Comparison of ENCODE assay signal across 8 cellular contexts in the genomic region with DNA sequence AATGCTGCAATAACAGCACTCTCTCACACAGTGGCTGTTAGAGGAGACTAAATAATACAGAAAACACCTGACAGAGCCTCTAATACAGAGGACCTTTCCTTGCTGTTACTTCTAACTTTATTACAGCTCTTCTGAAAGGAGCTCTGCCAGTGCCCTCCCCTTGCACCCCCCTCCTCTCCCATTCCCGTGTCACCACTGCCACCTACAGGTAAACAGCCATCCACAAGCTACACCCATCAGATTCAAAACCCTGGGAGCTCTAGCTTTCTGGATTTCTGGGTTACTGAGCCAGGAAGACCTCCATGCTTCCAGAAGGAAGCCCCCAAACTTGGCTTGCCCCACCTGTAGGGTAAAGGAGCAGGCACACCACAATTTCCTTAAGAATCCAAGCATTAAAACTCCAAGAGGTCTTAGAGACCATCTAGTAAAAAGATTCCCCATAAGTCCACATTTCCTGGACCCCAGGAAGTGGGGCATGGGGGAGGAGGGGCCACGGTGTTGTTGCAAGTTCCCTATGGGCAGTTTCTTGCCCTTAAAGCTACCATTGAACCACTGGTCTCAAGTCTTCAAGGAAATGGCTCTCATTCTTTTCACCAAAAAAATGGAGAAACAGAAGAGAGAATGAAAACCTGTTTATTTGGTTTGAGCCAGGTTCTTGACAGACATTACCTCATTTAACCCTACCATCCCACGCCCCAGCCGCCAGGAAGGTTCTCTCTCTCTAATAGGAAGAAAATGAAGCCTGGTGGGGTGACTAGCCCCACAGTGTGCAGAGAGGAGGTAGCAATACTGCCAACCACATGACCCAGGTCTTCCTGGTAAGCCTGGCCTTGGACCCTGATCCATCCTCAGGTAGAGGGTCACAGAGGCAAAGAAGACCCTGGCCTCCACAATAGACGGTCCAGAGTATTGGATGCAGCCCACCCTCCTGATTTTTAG. TPM values are rescaled to one million over a fixed set of nuclear protein-coding genes. Genes with fewer than 3 reads are reported as not detected.
DNase-seq lines count a peak whose midpoint lies in the region; ATAC-seq, FAIRE-seq and TF ChIP-seq lines count a peak whose summit lies in the region.

No MANE protein-coding gene starts in this region.

- peak; percentile 89 for TF ChIP-seq CTCF in 22Rv1 (IDR thresholded peaks at IDR 0.05)

- no peak for FAIRE-seq in GM12891 (lab: Jason Lieb, UNC)

- peak; percentile 81 for ATAC-seq in activated CD4-positive, CD25-positive, alpha-beta regulatory T cell treated with anti-CD3 and anti-CD28 coated beads, Interleukin-2, amount 50 U/mL, for 24 hours
- no peak for ATAC-seq in HG03039 (IDR thresholded peaks at IDR 0.05; ENCODE audit: unreplicated experiment)

- peak; percentile 57 for DNase-seq in GM12891 (ENCODE audit: insufficient read length, low spot score)
- peak; percentile 52 for DNase-seq in NCI-H2196 (lab: John Stamatoyannopoulos, UW; ENCODE audit: unreplicated experiment)
- peak; percentile 90 for DNase-seq in cerebellar cortex (ENCODE audit: low spot score)
- DNase-seq in kidney tubule cell (ENCODE audit: low spot score): peak; percentile 70
- DNase-seq in stimulated activated CD4-positive, alpha-beta T cell treated with anti-CD3 and anti-CD28 coated beads, Interleukin-4, amount 100 ng/mL, for 1 hour: peak; percentile 59

- TF ChIP-seq POLR2A in GM12891 (IDR thresholded peaks at IDR 0.05; ENCODE audit: low read depth, low read length): no peak

- no peak overlapping the region for H3K27ac ChIP-seq in 22Rv1

TF ChIP-seq in GM12891, 5 proteins besides CTCF, POLR2A, EP300 and RAD21:
- TF ChIP-seq POU2F2 (IDR thresholded peaks at IDR 0.05; ENCODE audit: low read depth, low read length): no peak
- TF ChIP-seq PAX5 (IDR thresholded peaks at IDR 0.05; ENCODE audit: insufficient read depth, low read length, severe bottlenecking): no peak
- TF ChIP-seq SPI1 (IDR thresholded peaks at IDR 0.05; ENCODE audit: low read depth, low read length): no peak
- TF ChIP-seq TAF1 (IDR thresholded peaks at IDR 0.05; ENCODE audit: low read depth, low read length): no peak
- no peak for TF ChIP-seq POLR2AphosphoS5 (IDR thresholded peaks at IDR 0.05; ENCODE audit: low read depth, low read length)

RNA-seq across cellular contexts. Expression of gene TOM1L2, which starts 52.8 kb away (rescaled TPM):
- 7.3 TPM for polyA plus RNA-seq in GM12891 (2012; ENCODE audit: low read depth, missing spikeins)

RNA-seq across cellular contexts. Expression of gene DRC3, which starts 53.2 kb away (rescaled TPM):
- polyA plus RNA-seq in GM12891 (2012; ENCODE audit: low read depth, missing spikeins): 0.62 TPM
